In genomic region chr20:64041781-64042771, GRCh38 we compare ENCODE assay signal across 1 cellular context.
A peak's percentile ranks its signal among the peaks of the same experiment; 100 is the strongest.
TF ChIP-seq lines count a peak whose summit lies in the region.

No MANE protein-coding gene starts in this region.

TF ChIP-seq in HepG2, 621 proteins besides CTCF, POLR2A, EP300 and RAD21 (continued from another document and continues in another):
- TF ChIP-seq FUBP1 (CRISPR knock-in tag; IDR thresholded peaks at IDR 0.05; ENCODE audit: borderline replicate concordance) (no peak), ATAD3A (CRISPR knock-in tag; IDR thresholded peaks at IDR 0.05) (0 out of 2 replicates have a peak, but pooled peaks have one; percentile 48), JARID2 (CRISPR knock-in tag; IDR thresholded peaks at IDR 0.05; ENCODE audit: insufficient replicate concordance) (no peak), USF2 (IDR thresholded peaks at IDR 0.05; ENCODE audit: low read depth, low read length) (no peak), USF2 (CRISPR knock-in tag; IDR thresholded peaks at IDR 0.05; ENCODE audit: borderline replicate concordance) (peak; percentile 27; the same call in 1 of the 2 replicates), ELF4 (CRISPR knock-in tag; IDR thresholded peaks at IDR 0.05; ENCODE audit: borderline replicate concordance) (peak; percentile 78), PPARG (CRISPR knock-in tag; conservative IDR thresholded peaks at IDR 0.05) (0 out of 2 replicates have a peak, but pooled peaks have one; percentile 32), ZBTB2 (CRISPR knock-in tag; IDR thresholded peaks at IDR 0.05; ENCODE audit: low read depth) (no peak), ZBTB26 (CRISPR knock-in tag; IDR thresholded peaks at IDR 0.05; ENCODE audit: borderline replicate concordance) (0 out of 2 replicates have a peak, but pooled peaks have one; percentile 55), GLMP (CRISPR knock-in tag; IDR thresholded peaks at IDR 0.05; ENCODE audit: borderline replicate concordance) (no peak), ESRRA (CRISPR knock-in tag; IDR thresholded peaks at IDR 0.05; ENCODE audit: low read depth) (0 out of 2 replicates have a peak, but pooled peaks have one; percentile 18), ZNF629 (CRISPR knock-in tag; conservative IDR thresholded peaks at IDR 0.05) (no peak), ZNF407 (CRISPR knock-in tag; IDR thresholded peaks at IDR 0.05; ENCODE audit: not compliant biosample characterization) (no peak), ZFP82 (CRISPR knock-in tag; IDR thresholded peaks at IDR 0.05; ENCODE audit: borderline replicate concordance) (0 out of 2 replicates have a peak, but pooled peaks have one; percentile 70), KAT2B (IDR thresholded peaks at IDR 0.05; ENCODE audit: borderline replicate concordance, low read depth, low read length) (no peak), ZMAT5 (CRISPR knock-in tag; IDR thresholded peaks at IDR 0.05; ENCODE audit: borderline replicate concordance, low read depth) (no peak), PRPF4 (IDR thresholded peaks at IDR 0.05; ENCODE audit: low read depth, low read length, poor library complexity, severe bottlenecking) (peak; percentile 10), HNRNPK (IDR thresholded peaks at IDR 0.05; ENCODE audit: low read depth, low read length, poor library complexity, severe bottlenecking) (peak; percentile 97), ZNF749 (CRISPR knock-in tag; IDR thresholded peaks at IDR 0.05; ENCODE audit: borderline replicate concordance) (peak; percentile 72; the same call in 1 of the 2 replicates), ZNF747 (CRISPR knock-in tag; IDR thresholded peaks at IDR 0.05; ENCODE audit: borderline replicate concordance) (peak; percentile 92), SOX5 (CRISPR knock-in tag; IDR thresholded peaks at IDR 0.05; ENCODE audit: borderline replicate concordance) (peak; percentile 13; the same call in 1 of the 2 replicates), ZSCAN31 (CRISPR knock-in tag; IDR thresholded peaks at IDR 0.05; ENCODE audit: low read depth) (peak; percentile 95), ZNF274 (CRISPR knock-in tag; IDR thresholded peaks at IDR 0.05) (no peak; the same call in 1 of the 2 replicates), ZNF451 (CRISPR knock-in tag; IDR thresholded peaks at IDR 0.05) (peak; percentile 73), MBD4 (IDR thresholded peaks at IDR 0.05; ENCODE audit: borderline replicate concordance, low read length) (no peak), NR2F2 (IDR thresholded peaks at IDR 0.05; ENCODE audit: borderline replicate concordance, low read depth) (no peak), REL (CRISPR knock-in tag; conservative IDR thresholded peaks at IDR 0.05) (no peak), THAP7 (CRISPR knock-in tag; IDR thresholded peaks at IDR 0.05) (no peak), ZNF282 (IDR thresholded peaks at IDR 0.05; ENCODE audit: partially characterized antibody) (no peak), FLYWCH1 (CRISPR knock-in tag; IDR thresholded peaks at IDR 0.05) (no peak), ZNF430 (CRISPR knock-in tag; IDR thresholded peaks at IDR 0.05) (peak; percentile 85; the same call in 1 of the 2 replicates), KAT7 (CRISPR knock-in tag; IDR thresholded peaks at IDR 0.05; ENCODE audit: borderline replicate concordance) (0 out of 2 replicates have a peak, but pooled peaks have one; percentile 1), KLF15 (CRISPR knock-in tag; IDR thresholded peaks at IDR 0.05; ENCODE audit: borderline replicate concordance) (0 out of 2 replicates have a peak, but pooled peaks have one; percentile 28), ZKSCAN1 (IDR thresholded peaks at IDR 0.05; ENCODE audit: low read length) (no peak), RBM39 (IDR thresholded peaks at IDR 0.05; ENCODE audit: low read depth, low read length, poor library complexity, severe bottlenecking) (peak; percentile 90), RBM22 (optimal IDR thresholded peaks at IDR 0.05; ENCODE audit: low read length) (peak; percentile 92), NFIB (CRISPR knock-in tag; IDR thresholded peaks at IDR 0.05; ENCODE audit: borderline replicate concordance) (no peak), NR1H2 (CRISPR knock-in tag; IDR thresholded peaks at IDR 0.05; ENCODE audit: borderline replicate concordance, low read depth) (0 out of 2 replicates have a peak, but pooled peaks have one; percentile 48), CBX5 (CRISPR knock-in tag; IDR thresholded peaks at IDR 0.05; ENCODE audit: borderline replicate concordance) (no peak), ETS1 (CRISPR knock-in tag; IDR thresholded peaks at IDR 0.05) (no peak)
